ENCODE assay signal across 9 cellular contexts in the genomic region with DNA sequence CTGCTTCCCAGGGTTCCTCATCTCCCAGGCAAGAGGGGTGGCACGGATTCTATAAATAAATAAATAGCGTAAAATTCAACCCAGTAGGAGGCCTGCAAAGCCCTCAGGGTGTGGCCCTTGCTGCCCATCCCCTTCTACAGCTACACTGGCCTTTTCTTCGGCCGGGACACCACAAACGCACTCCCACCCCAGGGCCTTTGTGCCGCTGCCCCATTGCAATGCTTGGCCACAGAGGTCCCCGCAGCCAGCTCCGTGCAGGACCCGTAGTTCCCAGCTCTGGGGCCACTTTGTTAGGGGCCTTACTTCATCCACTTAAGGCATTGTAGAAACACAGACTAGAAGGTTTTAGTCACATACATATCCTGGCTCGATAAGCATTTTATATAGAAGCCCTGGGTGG.
"Had no signal": no experiment of that assay in that cellular context is flagged by ENCODE, and none has a peak within 500 bp of the region (broad histone marks: within the 10 kb centered on the region; RNA-seq: fewer than 3 reads in every experiment).

No MANE protein-coding gene starts in this region.

- H3K9me3 ChIP-seq: HAP-1 had no signal

- ATAC-seq: GM23338, HCT116 had no signal

- H3K4me1 ChIP-seq: HAP-1 had no signal

- H3K27ac ChIP-seq: GM23248 had no signal

- DNase-seq: GM23248, GOT3, H7, H9, HCEC 1CT, HFFc6 had no signal

- H3K36me3 ChIP-seq: HAP-1 had no signal

- H3K4me3 ChIP-seq: GM23248, GM23338, HAP-1 had no signal
